Comparison of ENCODE assay signal across 19 cellular contexts in the genomic region with DNA sequence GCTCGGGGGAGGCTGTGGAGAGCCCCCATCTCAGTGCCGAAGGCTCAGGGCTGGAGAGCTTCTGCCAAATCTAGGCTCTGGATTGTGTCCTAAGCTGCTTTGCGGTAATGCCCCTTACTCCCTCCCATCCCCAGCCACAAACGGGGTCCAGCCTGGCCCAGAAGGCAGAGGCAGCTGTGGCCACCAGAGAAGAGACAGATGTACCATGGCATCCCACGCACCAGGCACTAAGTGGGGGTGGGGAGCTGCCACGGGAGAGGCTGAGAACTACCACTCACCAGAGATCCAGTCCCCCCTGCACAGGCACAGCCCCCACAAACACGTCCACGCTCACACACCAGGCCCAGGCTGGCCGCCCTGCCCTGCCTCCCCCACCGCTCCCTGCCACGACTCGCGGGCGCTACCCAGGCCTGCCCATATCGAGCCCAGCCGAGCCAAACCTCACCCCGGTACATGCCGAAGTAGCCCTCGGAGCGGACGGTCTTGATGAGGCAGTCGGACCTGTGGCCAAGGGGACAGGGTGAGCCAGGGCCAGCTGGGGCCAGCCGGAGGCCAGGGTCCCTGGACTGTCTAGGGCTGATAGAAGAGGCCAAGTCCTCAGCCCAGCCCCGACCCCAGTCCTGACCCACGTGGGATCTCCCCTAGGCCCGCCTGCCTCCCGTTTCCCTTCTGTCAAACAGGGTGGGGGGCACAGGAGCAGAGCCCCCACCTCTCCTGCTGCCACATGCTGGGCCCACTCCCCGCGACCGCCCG. TPM values are rescaled to one million over a fixed set of nuclear protein-coding genes. Genes with fewer than 3 reads are reported as not detected.
DNase-seq lines count a peak whose midpoint lies in the region; ATAC-seq and TF ChIP-seq lines count a peak whose summit lies in the region.
"Had no signal": no experiment of that assay in that cellular context is flagged by ENCODE, and none has a peak within 500 bp of the region (broad histone marks: within the 10 kb centered on the region; RNA-seq: fewer than 3 reads in every experiment).

No MANE protein-coding gene starts in this region.

- no peak for TF ChIP-seq CTCF in Panc1 (IDR thresholded peaks at IDR 0.05)

- H3K4me3 ChIP-seq in Panc1 (ENCODE audit: low read depth in 2 of 2, low read length in 2 of 2): peak overlapping the region; percentile 71 to 86
- H3K4me3 ChIP-seq: A549, MG63, smooth muscle cell had no signal

- H3K4me3 Mint-ChIP-seq in activated CD4-positive, alpha-beta T cell treated with anti-CD3 and anti-CD28 coated beads for 36 hours: peak overlapping the region; percentile 4
- peak overlapping the region; percentile 86 for H3K4me3 Mint-ChIP-seq in stimulated activated effector memory CD8-positive, alpha-beta T cell treated with anti-CD3 and anti-CD28 coated beads, Interleukin-12 subunit alpha, Interleukin-12 subunit beta, amount 100 ng/mL, for 72 hours

- no peaks in the 10 kb centered on the region; the same call in none of the 2 replicates for H3K36me3 ChIP-seq in Panc1 (ENCODE audit: control insufficient read depth, insufficient read depth, low read length)
- H3K36me3 ChIP-seq: ovary, SJCRH30 had no signal

- H3K27ac ChIP-seq in Panc1 (ENCODE audit: low read length) (peak overlapping the region; percentile 93), cingulate gyrus (ENCODE audit: low read depth, low read length) (peak overlapping the region; percentile 47)
- H3K27ac ChIP-seq: ovary, SJCRH30 had no signal

- no peak for DNase-seq in activated CD4-positive, alpha-beta T cell treated with anti-CD3 and anti-CD28 coated beads for 36 hours
- no peak for DNase-seq in activated CD4-positive, alpha-beta T cell treated with anti-CD3 and anti-CD28 coated beads for 4 hours
- DNase-seq in Panc1 (ENCODE audit: low read depth, low spot score): no peak
- no peak for DNase-seq in stimulated activated effector memory CD8-positive, alpha-beta T cell treated with anti-CD3 and anti-CD28 coated beads, Interleukin-12 subunit alpha, Interleukin-12 subunit beta, amount 100 ng/mL, for 72 hours (ENCODE audit: low spot score in 2 of 2)
- DNase-seq in occipital lobe (lab: John Stamatoyannopoulos, UW): no peak
- DNase-seq: activated CD8-positive, alpha-beta memory T cell treated with anti-CD3 and anti-CD28 coated beads, Interleukin-2, amount 10 ng/mL, durations not matched to agents 7 days and 5 days; amniotic stem cell; NCI-H2107; NCI-H774 had no signal

- no peak for ATAC-seq in activated CD4-positive, alpha-beta T cell treated with anti-CD3 and anti-CD28 coated beads for 36 hours
- ATAC-seq in Panc1 (no peak), GM21447 (IDR thresholded peaks at IDR 0.05; ENCODE audit: unreplicated experiment) (no peak), GM19324 (IDR thresholded peaks at IDR 0.05; ENCODE audit: low FRiP score, unreplicated experiment) (no peak)
- no peak for ATAC-seq in stimulated activated effector memory CD8-positive, alpha-beta T cell treated with anti-CD3 and anti-CD28 coated beads, Interleukin-12 subunit alpha, Interleukin-12 subunit beta, amount 100 ng/mL, for 72 hours
- ATAC-seq: A549; activated CD8-positive, alpha-beta memory T cell treated with anti-CD3 and anti-CD28 coated beads, Interleukin-2, amount 10 ng/mL, durations not matched to agents 7 days and 5 days had no signal

- H3K27me3 ChIP-seq in Panc1 (ENCODE audit: control insufficient read depth, insufficient read depth, low read length): no peaks in the 10 kb centered on the region
- H3K27me3 ChIP-seq: MG63, ovary, SJCRH30 had no signal

- BruUV-seq in Panc1 (replicated peaks; lab: Mats Ljungman, UMichigan): no TSS peak

- H3K4me1 Mint-ChIP-seq in activated CD4-positive, alpha-beta T cell treated with anti-CD3 and anti-CD28 coated beads for 36 hours: peaks cover 13% of the 10 kb centered on the region
- H3K4me1 Mint-ChIP-seq in stimulated activated effector memory CD8-positive, alpha-beta T cell treated with anti-CD3 and anti-CD28 coated beads, Interleukin-12 subunit alpha, Interleukin-12 subunit beta, amount 100 ng/mL, for 72 hours: peaks cover 18% of the 10 kb centered on the region

- H3K9me3 ChIP-seq in Panc1 (ENCODE audit: control insufficient read depth, insufficient read depth, low read depth, low read length): no peaks in the 10 kb centered on the region
- H3K9me3 ChIP-seq: A549, MG63, ovary, SJCRH30 had no signal

- H3K27ac Mint-ChIP-seq in activated CD4-positive, alpha-beta T cell treated with anti-CD3 and anti-CD28 coated beads for 36 hours: no peak overlapping the region
- H3K27ac Mint-ChIP-seq in stimulated activated effector memory CD8-positive, alpha-beta T cell treated with anti-CD3 and anti-CD28 coated beads, Interleukin-12 subunit alpha, Interleukin-12 subunit beta, amount 100 ng/mL, for 72 hours: no peak overlapping the region
- H3K27ac Mint-ChIP-seq: activated CD8-positive, alpha-beta memory T cell treated with anti-CD3 and anti-CD28 coated beads, Interleukin-2, amount 10 ng/mL, durations not matched to agents 7 days and 5 days had no signal

- in situ Hi-C loops in Panc1 (cut with HindIII; ENCODE audit: low pct_unique_long_range_greater_than_20kb, low sequenced_read_pairs): no loop called here

- H3K27me3 Mint-ChIP-seq in activated CD4-positive, alpha-beta T cell treated with anti-CD3 and anti-CD28 coated beads for 36 hours: no peaks in the 10 kb centered on the region
- H3K27me3 Mint-ChIP-seq: activated CD8-positive, alpha-beta memory T cell treated with anti-CD3 and anti-CD28 coated beads, Interleukin-2, amount 10 ng/mL, durations not matched to agents 7 days and 5 days had no signal

- intact Hi-C loops in activated CD4-positive, alpha-beta T cell treated with anti-CD3 and anti-CD28 coated beads for 36 hours (cut with DNase I, micrococcal nuclease): loop anchor here in 1 of 2 experiments (10.0 kb wide), 1 partner anchor 219 kb away; the partner anchor contains the start of gene PHRF1
- intact Hi-C loops in Panc1 (cut with micrococcal nuclease; ENCODE audit: unreplicated experiment): no loop called here

- H3K36me3 Mint-ChIP-seq in activated CD4-positive, alpha-beta T cell treated with anti-CD3 and anti-CD28 coated beads for 36 hours (ENCODE audit: low read depth): peaks cover 17% of the 10 kb centered on the region
- peaks cover 36% of the 10 kb centered on the region for H3K36me3 Mint-ChIP-seq in stimulated activated effector memory CD8-positive, alpha-beta T cell treated with anti-CD3 and anti-CD28 coated beads, Interleukin-12 subunit alpha, Interleukin-12 subunit beta, amount 100 ng/mL, for 72 hours

- CTCF ChIA-PET in activated CD4-positive, alpha-beta T cell treated with anti-CD3 and anti-CD28 coated beads for 36 hours (lab: Charles Lee): no interaction called here
- CTCF ChIA-PET in Panc1 (lab: Charles Lee): interaction anchor here (0.7 kb wide), 1 partner anchor 78 kb away, joined by 6 read pairs; no protein-coding TSS in a partner anchor

- H3K9me3 Mint-ChIP-seq in activated CD4-positive, alpha-beta T cell treated with anti-CD3 and anti-CD28 coated beads for 36 hours (ENCODE audit: low read depth): no peaks in the 10 kb centered on the region
- H3K9me3 Mint-ChIP-seq in stimulated activated effector memory CD8-positive, alpha-beta T cell treated with anti-CD3 and anti-CD28 coated beads, Interleukin-12 subunit alpha, Interleukin-12 subunit beta, amount 100 ng/mL, for 72 hours: no peaks in the 10 kb centered on the region

- POLR2A ChIA-PET in activated CD4-positive, alpha-beta T cell treated with anti-CD3 and anti-CD28 coated beads for 36 hours (lab: Charles Lee): no interaction called here
- POLR2A ChIA-PET in Panc1 (lab: Charles Lee): no interaction called here

- peaks cover 56% of the 10 kb centered on the region for H3K4me1 ChIP-seq in Panc1 (ENCODE audit: control insufficient read depth, insufficient read depth, low read length)

RNA-seq across cellular contexts. Expression of gene SLC25A22, which starts 3.9 kb away (rescaled TPM):
- 10 to 100 TPM; 33.9 to 36.6 TPM for total RNA-seq in activated CD4-positive, alpha-beta T cell treated with anti-CD3 and anti-CD28 coated beads for 36 hours
- total RNA-seq in Panc1 (2021; ENCODE audit: unreplicated experiment): 119 TPM
- polyA plus RNA-seq in Panc1 (2012; ENCODE audit: insufficient read length): 120 TPM
- 15.0 TPM for total RNA-seq in occipital lobe

RNA-seq across cellular contexts. Expression of gene CEND1, which starts 4.3 kb away (rescaled TPM):
- total RNA-seq in activated CD4-positive, alpha-beta T cell treated with anti-CD3 and anti-CD28 coated beads for 36 hours: 1 to 10 TPM in 1 of 2 experiments, under 1 TPM in 1; 0.50 to 1.1 TPM
- total RNA-seq in Panc1 (2021; ENCODE audit: unreplicated experiment): 15.9 TPM
- 36.1 TPM for polyA plus RNA-seq in Panc1 (2012; ENCODE audit: insufficient read length)
- 5.9 TPM for total RNA-seq in occipital lobe
- total RNA-seq: mesenteric fat pad, smooth muscle cell, subcutaneous adipose tissue had no signal

RNA-seq across cellular contexts. Expression of gene PIDD1, which starts 10.8 kb away (rescaled TPM):
- 10 to 100 TPM; 21.1 to 29.1 TPM for total RNA-seq in activated CD4-positive, alpha-beta T cell treated with anti-CD3 and anti-CD28 coated beads for 36 hours
- total RNA-seq in Panc1 (2021; ENCODE audit: unreplicated experiment) (75.9 TPM), occipital lobe (5.1 TPM)
- polyA plus RNA-seq in Panc1 (2012; ENCODE audit: insufficient read length): 86.9 TPM

RNA-seq across cellular contexts. Expression of gene RPLP2, which starts 15.6 kb away (rescaled TPM):
- total RNA-seq in activated CD4-positive, alpha-beta T cell treated with anti-CD3 and anti-CD28 coated beads for 36 hours: 1,000 to 10,000 TPM; 2,132 to 3,230 TPM
- total RNA-seq in Panc1 (2021; ENCODE audit: unreplicated experiment) (3,468 TPM), occipital lobe (227 TPM)
- polyA plus RNA-seq in Panc1 (2012; ENCODE audit: insufficient read length): 4,274 TPM

RNA-seq across cellular contexts. Expression of gene GATD1, which starts 16.9 kb away (rescaled TPM):
- 10 to 100 TPM; 45.7 to 59.8 TPM for total RNA-seq in activated CD4-positive, alpha-beta T cell treated with anti-CD3 and anti-CD28 coated beads for 36 hours
- total RNA-seq in Panc1 (2021; ENCODE audit: unreplicated experiment) (229 TPM), occipital lobe (22.3 TPM)
- polyA plus RNA-seq in Panc1 (2012; ENCODE audit: insufficient read length): 200 TPM
